In genomic region chr2:98240796-98241398, GRCh38 we compare ENCODE assay signal across 22 cellular contexts.
"Had no signal": no experiment of that assay in that cellular context is flagged by ENCODE, and none has a peak within 500 bp of the region (broad histone marks: within the 10 kb centered on the region; RNA-seq: fewer than 3 reads in every experiment).

No MANE protein-coding gene starts in this region.

- H3K9me3 Mint-ChIP-seq: activated CD4-positive, alpha-beta T cell treated with anti-CD3 and anti-CD28 coated beads, Interleukin-2, amount 10 ng/mL, durations not matched to agents 7 days and 5 days; activated CD8-positive, alpha-beta T cell treated with anti-CD3 and anti-CD28 coated beads for 36 hours; activated naive CD4-positive, alpha-beta T cell treated with anti-CD3 and anti-CD28 coated beads, Interleukin-2, amount 50 U/mL, for 24 hours; activated T-helper 1 cell treated with anti-CD3 and anti-CD28 coated beads, Interleukin-12 subunit alpha, Interleukin-12 subunit beta, Interleukin-2, Interleukin-4 antibody, amounts not matched to agents 30 ng/mL and 10 ng/mL and 1 ng/mL, durations not matched to agents 14 hours and 24 hours and 36 hours; central memory CD8-positive, alpha-beta T cell; nephron; stimulated activated naive B cell treated with anti-CD40 and anti-IgM and Interleukin-4, amounts not matched to agents 10 μg/mL and 1 μg/mL and 100 μg/mL, for 72 hours had no signal

- H3K27ac ChIP-seq: body of pancreas, gastroesophageal sphincter, sigmoid colon, testis, upper lobe of left lung, VCaP had no signal

- H3K27me3 ChIP-seq: body of pancreas, gastroesophageal sphincter, sigmoid colon, testis, upper lobe of left lung had no signal

- H3K36me3 ChIP-seq: gastroesophageal sphincter, sigmoid colon, upper lobe of left lung had no signal

- H3K36me3 Mint-ChIP-seq: activated CD8-positive, alpha-beta memory T cell treated with anti-CD3 and anti-CD28 coated beads, Interleukin-2, amount 10 ng/mL, durations not matched to agents 7 days and 5 days; activated naive CD4-positive, alpha-beta T cell treated with anti-CD3 and anti-CD28 coated beads, Interleukin-2, amount 50 U/mL, for 24 hours; stimulated activated naive B cell treated with anti-CD40 and anti-IgM and Interleukin-4, amounts not matched to agents 10 μg/mL and 1 μg/mL and 100 μg/mL, for 72 hours had no signal

- DNase-seq: activated CD4-positive, alpha-beta T cell treated with anti-CD3 and anti-CD28 coated beads, Interleukin-2, amount 10 ng/mL, durations not matched to agents 7 days and 5 days; activated CD4-positive, CD25-positive, alpha-beta regulatory T cell treated with anti-CD3 and anti-CD28 coated beads, Interleukin-2, amount 50 U/mL, for 72 hours; activated CD8-positive, alpha-beta memory T cell treated with anti-CD3 and anti-CD28 coated beads, Interleukin-2, amount 10 ng/mL, durations not matched to agents 7 days and 5 days; activated CD8-positive, alpha-beta T cell treated with anti-CD3 and anti-CD28 coated beads for 36 hours; activated gamma-delta T cell treated with Interleukin-2 at 50 U/mL for 16 hours; body of pancreas; effector memory CD4-positive, alpha-beta T cell; occipital lobe; sigmoid colon; stimulated activated CD4-positive, alpha-beta T cell treated with anti-CD3 and anti-CD28 coated beads, Interleukin-2, amount 100 ng/mL, for 48 hours; stimulated activated CD8-positive, alpha-beta memory T cell treated with anti-CD3 and anti-CD28 coated beads, Interleukin-4, amount 100 ng/mL, for 48 hours; stimulated activated naive B cell treated with anti-CD40 and anti-IgM and Interleukin-4, amounts not matched to agents 10 μg/mL and 1 μg/mL and 100 μg/mL, for 72 hours; T-helper 2 cell; testis; upper lobe of left lung had no signal

- H3K4me1 Mint-ChIP-seq: activated CD4-positive, alpha-beta T cell treated with anti-CD3 and anti-CD28 coated beads, Interleukin-2, amount 10 ng/mL, durations not matched to agents 7 days and 5 days; activated CD8-positive, alpha-beta memory T cell treated with anti-CD3 and anti-CD28 coated beads, Interleukin-2, amount 10 ng/mL, durations not matched to agents 7 days and 5 days; activated naive CD4-positive, alpha-beta T cell treated with anti-CD3 and anti-CD28 coated beads, Interleukin-2, amount 50 U/mL, for 24 hours; central memory CD8-positive, alpha-beta T cell; nephron had no signal

- H3K4me3 Mint-ChIP-seq: activated CD4-positive, alpha-beta T cell treated with anti-CD3 and anti-CD28 coated beads, Interleukin-2, amount 10 ng/mL, durations not matched to agents 7 days and 5 days; activated CD8-positive, alpha-beta memory T cell treated with anti-CD3 and anti-CD28 coated beads, Interleukin-2, amount 10 ng/mL, durations not matched to agents 7 days and 5 days; activated CD8-positive, alpha-beta T cell treated with anti-CD3 and anti-CD28 coated beads for 36 hours; activated naive CD4-positive, alpha-beta T cell treated with anti-CD3 and anti-CD28 coated beads, Interleukin-2, amount 50 U/mL, for 24 hours; activated T-helper 1 cell treated with anti-CD3 and anti-CD28 coated beads, Interleukin-12 subunit alpha, Interleukin-12 subunit beta, Interleukin-2, Interleukin-4 antibody, amounts not matched to agents 30 ng/mL and 10 ng/mL and 1 ng/mL, durations not matched to agents 14 hours and 24 hours and 36 hours; central memory CD8-positive, alpha-beta T cell; nephron; stimulated activated naive B cell treated with anti-CD40 and anti-IgM and Interleukin-4, amounts not matched to agents 10 μg/mL and 1 μg/mL and 100 μg/mL, for 72 hours had no signal

- H3K4me2 ChIP-seq: smooth muscle cell had no signal

- H3K4me1 ChIP-seq: body of pancreas, gastroesophageal sphincter, sigmoid colon, testis, upper lobe of left lung had no signal

- H3K4me3 ChIP-seq: body of pancreas, gastroesophageal sphincter, sigmoid colon, smooth muscle cell, testis, upper lobe of left lung had no signal

- H3K27ac Mint-ChIP-seq: activated CD4-positive, alpha-beta T cell treated with anti-CD3 and anti-CD28 coated beads, Interleukin-2, amount 10 ng/mL, durations not matched to agents 7 days and 5 days; activated CD8-positive, alpha-beta memory T cell treated with anti-CD3 and anti-CD28 coated beads, Interleukin-2, amount 10 ng/mL, durations not matched to agents 7 days and 5 days; activated CD8-positive, alpha-beta T cell treated with anti-CD3 and anti-CD28 coated beads for 36 hours; activated naive CD4-positive, alpha-beta T cell treated with anti-CD3 and anti-CD28 coated beads, Interleukin-2, amount 50 U/mL, for 24 hours; activated T-helper 1 cell treated with anti-CD3 and anti-CD28 coated beads, Interleukin-12 subunit alpha, Interleukin-12 subunit beta, Interleukin-2, Interleukin-4 antibody, amounts not matched to agents 30 ng/mL and 10 ng/mL and 1 ng/mL, durations not matched to agents 14 hours and 24 hours and 36 hours; nephron; stimulated activated naive B cell treated with anti-CD40 and anti-IgM and Interleukin-4, amounts not matched to agents 10 μg/mL and 1 μg/mL and 100 μg/mL, for 72 hours had no signal
